ENCODE assay signal across 17 cellular contexts in genomic region chr14:52563120-52563519, GRCh38. TPM values are rescaled to one million over a fixed set of nuclear protein-coding genes. Genes with fewer than 3 reads are reported as not detected.
A peak's percentile ranks its signal among the peaks of the same experiment; 100 is the strongest.
DNase-seq lines count a peak whose midpoint lies in the region; ATAC-seq, FAIRE-seq and TF ChIP-seq lines count a peak whose summit lies in the region.
"Had no signal": no experiment of that assay in that cellular context is flagged by ENCODE, and none has a peak within 500 bp of the region (broad histone marks: within the 10 kb centered on the region; RNA-seq: fewer than 3 reads in every experiment).

No MANE protein-coding gene starts in this region.

- POLR2A ChIA-PET in K562 (lab: Yijun Ruan, JAX), result interaction anchor here (1.7 kb wide), 1 partner anchor 11 kb away, joined by 5 read pairs; the partner anchor contains the start of genes GPR137C and TXNDC16

- H2AFZ ChIP-seq in K562 (ENCODE audit: low read depth, low read length), result no peak overlapping the region

- peaks cover 0 to 5% of the 10 kb centered on the region in 2 experiments; a peak in 2 of 5 replicates for H3K27me3 ChIP-seq in K562 (ENCODE audit: control insufficient read depth in 2 of 2, insufficient read depth in 2 of 2, low read length in 2 of 2)
- H3K27me3 ChIP-seq: dorsolateral prefrontal cortex, heart left ventricle, left lung, SJSA1, tibial artery had no signal

- no peak overlapping the region for H3K27ac ChIP-seq in K562 (ENCODE audit: extremely low read depth, low read depth, low read length)
- H3K27ac ChIP-seq: dorsolateral prefrontal cortex, heart left ventricle, left lung, SJSA1, tibial artery had no signal

- H3K9me1 ChIP-seq in K562 (ENCODE audit: control insufficient read depth, insufficient read depth, low read length), result no peaks in the 10 kb centered on the region

- no peaks in the 10 kb centered on the region for H3K36me3 ChIP-seq in K562 (ENCODE audit: control insufficient read depth, insufficient read depth, low read length)
- H3K36me3 ChIP-seq: heart left ventricle, left lung, SJSA1, tibial artery had no signal

- intact Hi-C loops in K562 (cut with micrococcal nuclease), result no loop called here

- no peaks in the 10 kb centered on the region for H3K4me1 ChIP-seq in K562 (replicated peaks in 1 of 2; ENCODE audit: control insufficient read depth in 2 of 2, insufficient read depth in 2 of 2, low read length in 2 of 2)
- H3K4me1 ChIP-seq: heart left ventricle, left lung, tibial artery had no signal

- ATAC-seq in K562, result no peak
- ATAC-seq: heart left ventricle, left lung had no signal

- no peaks in the 10 kb centered on the region for H3K9me3 ChIP-seq in K562 (replicated peaks; ENCODE audit: control insufficient read depth, insufficient read depth, low read depth, low read length)
- H3K9me3 ChIP-seq: SJSA1 had no signal

- in situ Hi-C loops in K562 (cut with MboI), result no loop called here

- no peak overlapping the region for H3K4me2 ChIP-seq in K562 (ENCODE audit: insufficient read depth, low read length)

- DNase-seq in Daoy (ENCODE audit: low read depth), result peak; percentile 77
- DNase-seq in HS-5 (ENCODE audit: low read depth), result peak; percentile 44
- no peak for DNase-seq in K562 (ENCODE audit: extremely low read depth in 1 of 4, low spot score in 3 of 4)
- DNase-seq in myocyte (ENCODE audit: low read depth), result peak; percentile 15
- no peak for DNase-seq in COLO668 (lab: John Stamatoyannopoulos, UW; ENCODE audit: unreplicated experiment)
- no peak for DNase-seq in iPS-NIHi11 (ENCODE audit: low spot score)
- DNase-seq in NCI-H748 (lab: John Stamatoyannopoulos, UW; ENCODE audit: unreplicated experiment), result no peak
- DNase-seq: activated CD8-positive, alpha-beta memory T cell treated with anti-CD3 and anti-CD28 coated beads, Interleukin-2, amount 50 U/mL, for 4 hours; amniotic stem cell; dorsolateral prefrontal cortex; heart left ventricle; left lung; NCI-H1105; NCI-H526 treated with DMSO at 0.1 percent for 48 hours; nephron progenitor cell; tibial artery had no signal

- no peak overlapping the region for H3K9ac ChIP-seq in K562 (ENCODE audit: insufficient read depth in 1 of 2, low read depth in 2 of 2, low read length in 2 of 2)

- TF ChIP-seq POLR2A in K562 (conservative IDR thresholded peaks at IDR 0.05), result no peak

- CTCF ChIA-PET in K562 (lab: Yijun Ruan, JAX; ENCODE audit: low intra/inter-chr PET ratio), result no interaction called here

- H3K79me2 ChIP-seq in K562 (ENCODE audit: control insufficient read depth, insufficient read depth, low read length), result no peaks in the 10 kb centered on the region

- no peak for FAIRE-seq in K562 (lab: Jason Lieb, UNC)

- H4K20me1 ChIP-seq in K562 (replicated peaks; ENCODE audit: control insufficient read depth, insufficient read depth, low read length), result no peaks in the 10 kb centered on the region

- no TSS peak for BruUV-seq in K562 (replicated peaks; lab: Mats Ljungman, UMichigan)

- H3K4me3 ChIP-seq in K562, result no peak overlapping the region
- H3K4me3 ChIP-seq: dorsolateral prefrontal cortex, heart left ventricle, left lung, SJSA1, tibial artery had no signal

- 6% methylated on average over 2 of the region's 2 CpGs for WGBS in K562 (ENCODE audit: insufficient coverage, low coverage, missing lambda C conversion rate)

- no peak for TF ChIP-seq RAD21 in K562 (CRISPR knock-in tag; conservative IDR thresholded peaks at IDR 0.05 in 1 of 2, IDR thresholded peaks at IDR 0.05 in 1 of 2)

- no peak for TF ChIP-seq EP300 in K562 (IDR thresholded peaks at IDR 0.05; ENCODE audit: low read length)

- no peak for TF ChIP-seq CTCF in K562 (IDR thresholded peaks at IDR 0.05 in 2 of 3, conservative IDR thresholded peaks at IDR 0.05 in 1 of 3; ENCODE audit: insufficient read depth in 2 of 3, low read depth in 1 of 3, low read length in 3 of 3)

TF ChIP-seq in K562, 482 proteins besides CTCF, POLR2A, EP300 and RAD21 (continues in another document):
- TF ChIP-seq ZNF512 (tag; IDR thresholded peaks at IDR 0.05) (no peak), JUN (IDR thresholded peaks at IDR 0.05; ENCODE audit: borderline replicate concordance, low read depth, low read length) (peak; percentile 78), JUN (CRISPR knock-in tag; IDR thresholded peaks at IDR 0.05; ENCODE audit: borderline replicate concordance) (no peak), BDP1 (IDR thresholded peaks at IDR 0.05; ENCODE audit: insufficient read depth, insufficient read length) (no peak), CTBP1 (IDR thresholded peaks at IDR 0.05; ENCODE audit: borderline replicate concordance) (peak; percentile 54; the same call in 1 of the 2 replicates), FOSL1 (tag; conservative IDR thresholded peaks at IDR 0.05) (peak; percentile 90), SIRT6 (IDR thresholded peaks at IDR 0.05; ENCODE audit: low read depth, low read length) (no peak), MCM7 (IDR thresholded peaks at IDR 0.05) (no peak), ZNF134 (CRISPR knock-in tag; conservative IDR thresholded peaks at IDR 0.05) (no peak), ATF3 (IDR thresholded peaks at IDR 0.05) (peak; percentile 89), ATF3 (CRISPR knock-in tag; conservative IDR thresholded peaks at IDR 0.05) (no peak), SREBF2 (CRISPR knock-in tag; IDR thresholded peaks at IDR 0.05) (no peak)

RNA-seq across cellular contexts. Expression of gene GPR137C, which starts 10.5 kb away (rescaled TPM):
- 2.2 and 5.8 TPM in 2 replicates for total RNA-seq in Daoy (2014; rRNA removed; shearing (Covaris generic))
- total RNA-seq in K562 (2011; cell fraction: chromatin; rRNA removed; ENCODE audit: low replicate concordance), result 0.23 and 0.86 TPM in 2 replicates
- total RNA-seq in K562 (2011; cell fraction: nucleolus; rRNA removed), result 0.33 and 0.53 TPM in 2 replicates
- 0.51 and 0.92 TPM in 2 replicates for total RNA-seq in K562 (2011; cell fraction: nucleoplasm; rRNA removed)
- 0.04 TPM in 1 of 2 replicates, not detected in the other for total RNA-seq in K562 (2014; rRNA removed)
- 0.13 TPM in 1 of 2 replicates, not detected in the other for total RNA-seq in K562 (2014; rRNA removed; fragmentation: Illumina TruSeq; extraction: Trizol)
- total RNA-seq in K562 (2015; rRNA removed; fragmentation: Illumina TruSeq; extraction: Trizol), result 0.11 TPM in 1 of 2 replicates, not detected in the other
- 0.07 and 0.31 TPM in 2 replicates for total RNA-seq in K562 (2021)
- 0.08 and 0.23 TPM in 2 replicates for polyA plus RNA-seq in K562 (2011; rRNA removed)
- polyA plus RNA-seq in K562 (2011; cell fraction: cytosol; rRNA removed), result 0.01 and 0.06 TPM in 2 replicates
- polyA plus RNA-seq in K562 (2011; cell fraction: nucleus; rRNA removed), result 0.29 and 0.36 TPM in 2 replicates
- polyA plus RNA-seq in K562 (2012), result 0.03 and 0.07 TPM in 2 replicates
- 0.03 and 0.10 TPM in 2 replicates for polyA plus RNA-seq in K562 (2014; fragmentation: Illumina TruSeq; extraction: Trizol)
- polyA plus RNA-seq in K562 (2014; fragmentation: Nextera tagmentation; extraction: Ambion mirVana), result under 1 TPM; 0.03 to 0.06 TPM
- 0.11 TPM in 1 of 2 replicates, not detected in the other for polyA plus RNA-seq in K562 (2014; rRNA removed)
- polyA minus RNA-seq in K562 (2011; rRNA and poly(A)+ RNA removed), result 0.15 and 0.77 TPM in 2 replicates
- polyA minus RNA-seq in K562 (2011; cell fraction: cytosol; rRNA and poly(A)+ RNA removed), result not detected in 2 replicates
- 0.40 and 0.56 TPM in 2 replicates for polyA minus RNA-seq in K562 (2011; cell fraction: nucleus; rRNA and poly(A)+ RNA removed)
- 1.2 and 1.6 TPM in 2 replicates for total RNA-seq in myocyte
- polyA plus RNA-seq in myocyte (2012), result 0.79 TPM

RNA-seq across cellular contexts. Expression of gene TXNDC16, which starts 10.8 kb away (rescaled TPM):
- total RNA-seq in Daoy (2014; rRNA removed; shearing (Covaris generic)), result 4.2 and 4.3 TPM in 2 replicates
- total RNA-seq in K562 (2011; cell fraction: chromatin; rRNA removed; ENCODE audit: low replicate concordance), result 3.3 and 14.9 TPM in 2 replicates
- total RNA-seq in K562 (2011; cell fraction: nucleolus; rRNA removed), result 3.5 and 5.1 TPM in 2 replicates
- total RNA-seq in K562 (2011; cell fraction: nucleoplasm; rRNA removed), result 7.3 and 9.5 TPM in 2 replicates
- 2.4 and 3.1 TPM in 2 replicates for total RNA-seq in K562 (2014; rRNA removed)
- total RNA-seq in K562 (2014; rRNA removed; fragmentation: Illumina TruSeq; extraction: Trizol), result 6.2 and 7.3 TPM in 2 replicates
- total RNA-seq in K562 (2015; rRNA removed; fragmentation: Illumina TruSeq; extraction: Trizol), result 5.1 and 5.4 TPM in 2 replicates
- 5.2 and 6.0 TPM in 2 replicates for total RNA-seq in K562 (2021)
- 5.6 and 6.2 TPM in 2 replicates for polyA plus RNA-seq in K562 (2011; rRNA removed)
- polyA plus RNA-seq in K562 (2011; cell fraction: cytosol; rRNA removed), result 0.64 and 2.8 TPM in 2 replicates
- polyA plus RNA-seq in K562 (2011; cell fraction: nucleus; rRNA removed), result 3.2 and 6.7 TPM in 2 replicates
- polyA plus RNA-seq in K562 (2012), result 3.8 and 5.6 TPM in 2 replicates
- polyA plus RNA-seq in K562 (2014; fragmentation: Illumina TruSeq; extraction: Trizol), result 3.9 and 4.9 TPM in 2 replicates
- polyA plus RNA-seq in K562 (2014; fragmentation: Nextera tagmentation; extraction: Ambion mirVana), result 1 to 10 TPM; 1.8 to 1.9 TPM
- polyA plus RNA-seq in K562 (2014; rRNA removed), result 3.2 and 3.3 TPM in 2 replicates
- 6.4 and 9.7 TPM in 2 replicates for polyA minus RNA-seq in K562 (2011; rRNA and poly(A)+ RNA removed)
- polyA minus RNA-seq in K562 (2011; cell fraction: cytosol; rRNA and poly(A)+ RNA removed), result 2.3 and 4.1 TPM in 2 replicates
- polyA minus RNA-seq in K562 (2011; cell fraction: nucleus; rRNA and poly(A)+ RNA removed), result 8.6 and 12.9 TPM in 2 replicates
- 6.7 and 7.6 TPM in 2 replicates for total RNA-seq in myocyte
- 3.7 TPM for polyA plus RNA-seq in myocyte (2012)

Comparison
In these comparisons a context has a peak if more than half of its experiments do, and no peak if none do; other contexts are left out.
1. DNase-seq: peak in Daoy (single experiment), HS-5 (single experiment) and myocyte (single experiment); none in K562 (0 of 4), COLO668 (single experiment), iPS-NIHi11 (single experiment) and NCI-H748 (single experiment).